ENCODE assay signal across 8 cellular contexts in the genomic region with DNA sequence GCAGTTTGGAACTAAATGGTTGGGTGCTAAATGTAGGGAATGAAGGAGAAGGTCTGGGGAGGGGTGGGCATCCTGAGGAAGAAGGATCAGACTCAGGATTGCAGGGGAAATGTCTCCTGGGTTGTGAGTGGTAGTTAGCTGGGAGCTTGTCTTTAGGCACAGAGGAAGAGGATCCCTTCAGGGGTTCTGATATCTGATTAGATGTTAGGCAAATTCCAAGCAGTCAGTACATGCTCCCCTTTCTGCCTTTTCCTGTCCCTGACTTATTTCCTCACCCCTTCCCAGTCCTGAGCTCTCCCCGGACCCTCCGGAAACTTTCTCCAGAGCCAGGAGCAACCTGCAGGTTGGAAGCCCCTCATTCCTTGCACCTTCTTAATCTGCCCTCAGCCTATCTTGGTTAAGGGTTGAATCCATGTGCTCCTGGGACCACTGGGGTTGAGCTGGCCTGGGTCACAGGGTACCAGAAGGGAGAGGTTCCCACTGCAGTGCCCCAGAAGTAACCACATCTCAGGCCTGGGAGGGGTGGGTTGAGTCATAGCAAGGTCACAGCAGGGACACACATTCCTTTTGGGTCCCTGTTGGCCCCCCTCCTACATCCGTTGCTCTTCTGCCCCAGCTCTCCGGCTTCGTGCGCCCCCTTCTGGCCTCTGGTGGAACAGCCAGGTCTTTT. TPM values are rescaled to one million over a fixed set of nuclear protein-coding genes. Genes with fewer than 3 reads are reported as not detected.
DNase-seq lines count a peak whose midpoint lies in the region; ATAC-seq and TF ChIP-seq lines count a peak whose summit lies in the region.

No MANE protein-coding gene starts in this region.

- no peaks in the 10 kb centered on the region for H3K36me3 ChIP-seq in HEK293 (ENCODE audit: control insufficient read depth in 2 of 2, insufficient read depth in 1 of 2, low read length in 2 of 2)
- H3K36me3 ChIP-seq in colonic mucosa: no peaks in the 10 kb centered on the region
- no peaks in the 10 kb centered on the region for H3K36me3 ChIP-seq in left lung

- peak; percentile 72 for ATAC-seq in left lung
- ATAC-seq in GM19395 (IDR thresholded peaks at IDR 0.05; ENCODE audit: unreplicated experiment): no peak

- CTCF ChIA-PET in HEK293 (lab: Yijun Ruan, JAX): interaction anchor here (0.5 to 7.8 kb wide), 33 partner anchors 9 to 518 kb away, joined by 3 to 264 read pairs (median 4); partner anchors contain the start of genes SPRYD3 and TNS2

- intact Hi-C loops in colonic mucosa (cut with DNase I) (loop anchor here (2.0 kb wide), 1 partner anchor 32 kb away; no protein-coding TSS in a partner anchor), left lung (cut with DNase I) (loop anchor here in 1 of 2 donors (2.0 kb wide), 1 partner anchor 34 kb away; no protein-coding TSS in a partner anchor)

- H3K9me3 ChIP-seq in HEK293 (ENCODE audit: control insufficient read depth, insufficient read depth, low read depth, low read length) (no peaks in the 10 kb centered on the region), colonic mucosa (no peaks in the 10 kb centered on the region), left lung (no peaks in the 10 kb centered on the region)

- H3K4me3 ChIP-seq in HEK293 (ENCODE audit: low read depth, low read length) (no peak overlapping the region), colonic mucosa (no peak overlapping the region), left lung (no peak overlapping the region)

- H3K9ac ChIP-seq in colonic mucosa (ENCODE audit: low read depth in 2 of 2, low read length in 2 of 2): peak overlapping the region; percentile 68 to 84

- H3K27ac ChIP-seq in HEK293 (ENCODE audit: extremely low read depth, low read depth, low read length) (no peak overlapping the region), colonic mucosa (peak overlapping the region; percentile 69), left lung (peak overlapping the region; percentile 66 to 70)

- TF ChIP-seq CTCF in HEK293 (tag by site-specific recombination; IDR thresholded peaks at IDR 0.05) (peak; percentile 87), colonic mucosa (IDR thresholded peaks at IDR 0.05) (peak; percentile 96), left lung (IDR thresholded peaks at IDR 0.05) (peak; percentile 96)

- H3K4me1 ChIP-seq in HEK293 (ENCODE audit: control insufficient read depth, insufficient read depth, low read length) (peaks cover 3% of the 10 kb centered on the region; the same call in 1 of the 2 replicates), colonic mucosa (peaks cover 18% of the 10 kb centered on the region), left lung (peaks cover 11 to 62% of the 10 kb centered on the region in 2 donors)

- POLR2A ChIA-PET in HEK293 (lab: Yijun Ruan, JAX): interaction anchor here (0.5 to 1.8 kb wide), 7 partner anchors 20 to 90 kb away, joined by 3 to 17 read pairs (median 4); partner anchors contain the start of gene SPRYD3

- peak; percentile 97 for DNase-seq in AG20443 (ENCODE audit: low spot score)
- peak; percentile 29 to 73 for DNase-seq in NCI-H526 (lab: John Stamatoyannopoulos, UW)
- peak; percentile 95 for DNase-seq in activated CD4-positive, alpha-beta T cell treated with anti-CD3 and anti-CD28 coated beads for 48 hours
- DNase-seq in colonic mucosa: peak; percentile 90
- DNase-seq in left lung: peak; percentile 88 to 95
- DNase-seq in stimulated activated CD4-positive, alpha-beta T cell treated with anti-CD3 and anti-CD28 coated beads, Interleukin-1b, Interleukin-23, amount 100 ng/mL, for 48 hours: peak; percentile 90

- H3K27me3 ChIP-seq in colonic mucosa: no peaks in the 10 kb centered on the region
- peaks cover 0 to 34% of the 10 kb centered on the region in 2 donors for H3K27me3 ChIP-seq in left lung

TF ChIP-seq in HEK293, 187 proteins besides CTCF, POLR2A, EP300 and RAD21 (continues in another document):
- TF ChIP-seq GLIS1 (tag by site-specific recombination; IDR thresholded peaks at IDR 0.05) (peak; percentile 79), ZNF660 (tag by site-specific recombination; IDR thresholded peaks at IDR 0.05) (peak; percentile 88), ZNF114 (tag by site-specific recombination; IDR thresholded peaks at IDR 0.05) (no peak), PRDM2 (tag by site-specific recombination; IDR thresholded peaks at IDR 0.05; ENCODE audit: borderline replicate concordance) (no peak), ZBTB17 (tag by site-specific recombination; IDR thresholded peaks at IDR 0.05) (peak; percentile 85), BCL11B (tag by site-specific recombination; IDR thresholded peaks at IDR 0.05; ENCODE audit: low read depth) (no peak), ZNF132 (tag by site-specific recombination; IDR thresholded peaks at IDR 0.05; ENCODE audit: borderline replicate concordance) (no peak), ZFP69B (tag by site-specific recombination; IDR thresholded peaks at IDR 0.05) (peak; percentile 70; the same call in 1 of the 2 replicates), ZSCAN23 (tag by site-specific recombination; IDR thresholded peaks at IDR 0.05) (no peak), ZFP37 (tag by site-specific recombination; IDR thresholded peaks at IDR 0.05) (0 out of 2 replicates have a peak, but pooled peaks have one; percentile 20), EGR2 (tag by site-specific recombination; IDR thresholded peaks at IDR 0.05; ENCODE audit: low read depth) (peak; percentile 9; the same call in 1 of the 2 replicates), GLI2 (tag by site-specific recombination; IDR thresholded peaks at IDR 0.05; ENCODE audit: borderline replicate concordance, low read depth) (no peak), KLF17 (tag by site-specific recombination; IDR thresholded peaks at IDR 0.05) (peak; percentile 91), FEZF1 (tag by site-specific recombination; IDR thresholded peaks at IDR 0.05) (no peak), KLF8 (tag by site-specific recombination; IDR thresholded peaks at IDR 0.05) (peak; percentile 75)

RNA-seq across cellular contexts. Expression of gene IGFBP6, which starts 1.6 kb away (rescaled TPM):
- total RNA-seq in colonic mucosa (10 to 100 TPM in 1 of 2 donors, 1 to 10 TPM in 1; 7.2 to 14.6 TPM), left lung (10 to 100 TPM; 25.4 to 29.1 TPM)

RNA-seq across cellular contexts. Expression of gene SOAT2, which starts 4.2 kb away (rescaled TPM):
- under 1 TPM in 1 of 2 donors, not detected in 1; 0.12 TPM for total RNA-seq in colonic mucosa
- total RNA-seq in left lung: not detected

RNA-seq across cellular contexts. Expression of gene SPRYD3, which starts 19.9 kb away (rescaled TPM):
- total RNA-seq in colonic mucosa (10 to 100 TPM; 32.5 to 35.0 TPM), left lung (10 to 100 TPM; 36.4 to 41.4 TPM)

RNA-seq across cellular contexts. Expression of gene TNS2, which starts 49.3 kb away (rescaled TPM):
- total RNA-seq in colonic mucosa (10 to 100 TPM; 26.0 to 27.1 TPM), left lung (100 to 1,000 TPM; 112 to 129 TPM)
